In genomic region chr5:173791878-173792277, GRCh38 we compare ENCODE assay signal across 17 cellular contexts.
DNase-seq lines count a peak whose midpoint lies in the region; ATAC-seq, FAIRE-seq and TF ChIP-seq lines count a peak whose summit lies in the region.
"Had no signal": no experiment of that assay in that cellular context is flagged by ENCODE, and none has a peak within 500 bp of the region (broad histone marks: within the 10 kb centered on the region; RNA-seq: fewer than 3 reads in every experiment).

No MANE protein-coding gene starts in this region.

- H3K9ac ChIP-seq in colonic mucosa (ENCODE audit: low read depth in 2 of 2, low read length in 2 of 2) (no peak overlapping the region), liver (ENCODE audit: low read depth in 1 of 2, low read length in 2 of 2) (peak overlapping the region in 1 of 2 donors; percentile 8)
- H3K9ac ChIP-seq: BLaER1 treated with 17β-estradiol and CSF1 and Interleukin-3, amounts not matched to agents 10 nM and 100 nM had no signal

- H3K4me3 ChIP-seq in GM23338, result no peak overlapping the region
- H3K4me3 ChIP-seq in colonic mucosa, result no peak overlapping the region
- no peak overlapping the region for H3K4me3 ChIP-seq in liver (ENCODE audit: low read depth in 1 of 3, low read length in 3 of 3)
- no peak overlapping the region for H3K4me3 ChIP-seq in small intestine (ENCODE audit: low read depth in 1 of 2, low read length in 2 of 2)
- H3K4me3 ChIP-seq: BLaER1 treated with 17β-estradiol and CSF1 and Interleukin-3, amounts not matched to agents 10 nM and 100 nM had no signal

- H3K27me3 Mint-ChIP-seq in GM23338 (ENCODE audit: insufficient read depth, low read depth, poor library complexity), result peaks cover 11% of the 10 kb centered on the region
- no peaks in the 10 kb centered on the region for H3K27me3 Mint-ChIP-seq in activated CD4-positive, alpha-beta T cell treated with anti-CD3 and anti-CD28 coated beads for 36 hours
- H3K27me3 Mint-ChIP-seq: CD8-positive, alpha-beta memory T cell had no signal

- H3F3A ChIP-seq in GM23338 (replicated peaks; ENCODE audit: low read depth), result no peaks in the 10 kb centered on the region

- H3K4me1 Mint-ChIP-seq in GM23338, result peaks cover 7% of the 10 kb centered on the region; the same call in 2 of the 3 replicates
- H3K4me1 Mint-ChIP-seq in activated CD4-positive, alpha-beta T cell treated with anti-CD3 and anti-CD28 coated beads for 36 hours, result peaks cover 6% of the 10 kb centered on the region
- H3K4me1 Mint-ChIP-seq: CD8-positive, alpha-beta memory T cell had no signal

- H3K9me3 Mint-ChIP-seq in GM23338, result no peaks in the 10 kb centered on the region
- H3K9me3 Mint-ChIP-seq in activated CD4-positive, alpha-beta T cell treated with anti-CD3 and anti-CD28 coated beads for 36 hours (ENCODE audit: low read depth), result no peaks in the 10 kb centered on the region
- H3K9me3 Mint-ChIP-seq: CD8-positive, alpha-beta memory T cell had no signal

- H3K36me3 ChIP-seq in GM23338 (ENCODE audit: insufficient read depth) (no peaks in the 10 kb centered on the region), colonic mucosa (no peaks in the 10 kb centered on the region), liver (ENCODE audit: control insufficient read depth in 4 of 4, insufficient read depth in 3 of 4, low read depth in 1 of 4, low read length in 3 of 4) (peaks cover 0 to 4% (median 0%) of the 10 kb centered on the region in 4 donors), small intestine (ENCODE audit: control insufficient read depth in 2 of 2, insufficient read depth in 2 of 2, low read length in 2 of 2) (no peaks in the 10 kb centered on the region)
- H3K36me3 ChIP-seq: BLaER1 treated with 17β-estradiol and CSF1 and Interleukin-3, amounts not matched to agents 10 nM and 100 nM had no signal

- H3K4me1 ChIP-seq in GM23338 (ENCODE audit: insufficient read depth) (no peaks in the 10 kb centered on the region), colonic mucosa (no peaks in the 10 kb centered on the region), liver (ENCODE audit: control insufficient read depth in 4 of 4, insufficient read depth in 4 of 4, low read length in 3 of 4) (peaks cover 12 to 43% (median 29%) of the 10 kb centered on the region in 4 donors), small intestine (ENCODE audit: control insufficient read depth in 2 of 2, insufficient read depth in 1 of 2, low read depth in 1 of 2, low read length in 1 of 2) (peaks cover 4 to 10% of the 10 kb centered on the region in 2 donors)

- TF ChIP-seq CTCF in GM23338 (conservative IDR thresholded peaks at IDR 0.05; ENCODE audit: low read depth in 2 of 2) (no peak), colonic mucosa (IDR thresholded peaks at IDR 0.05) (no peak), liver (IDR thresholded peaks at IDR 0.05; ENCODE audit: low read depth, low read length, missing input control) (no peak)

- WGBS in liver, result 28% methylated on average over 3 of the region's 3 CpGs
- WGBS in small intestine, 3 donors, result 71 to 85% (median 75%) methylated on average over 3 of the region's 3 CpGs

- CTCF ChIA-PET in activated CD4-positive, alpha-beta T cell treated with anti-CD3 and anti-CD28 coated beads for 36 hours (lab: Charles Lee), result interaction anchor here (0.9 to 1.5 kb wide), 2 partner anchors 47 to 58 kb away, joined by 3 read pairs; no protein-coding TSS in a partner anchor

- no peaks in the 10 kb centered on the region for H3K9me3 ChIP-seq in colonic mucosa
- no peaks in the 10 kb centered on the region for H3K9me3 ChIP-seq in liver (ENCODE audit: control insufficient read depth in 4 of 4, low read length in 3 of 4)
- H3K9me3 ChIP-seq in small intestine (ENCODE audit: control insufficient read depth, low read depth), result no peaks in the 10 kb centered on the region
- H3K9me3 ChIP-seq: BLaER1 treated with 17β-estradiol and CSF1 and Interleukin-3, amounts not matched to agents 10 nM and 100 nM had no signal

- H3K79me2 ChIP-seq in GM23338 (replicated peaks; ENCODE audit: insufficient read depth), result no peaks in the 10 kb centered on the region

- H3K9me2 ChIP-seq in GM23338 (ENCODE audit: insufficient read depth), result peaks cover 8% of the 10 kb centered on the region; the same call in 1 of the 2 replicates

- no peak overlapping the region for H3K4me3 Mint-ChIP-seq in GM23338
- no peak overlapping the region for H3K4me3 Mint-ChIP-seq in activated CD4-positive, alpha-beta T cell treated with anti-CD3 and anti-CD28 coated beads for 36 hours

- H3K27ac Mint-ChIP-seq in GM23338, result peak overlapping the region; percentile 50; the same call in 1 of the 2 replicates
- no peak overlapping the region for H3K27ac Mint-ChIP-seq in activated CD4-positive, alpha-beta T cell treated with anti-CD3 and anti-CD28 coated beads for 36 hours

- POLR2A ChIA-PET in activated CD4-positive, alpha-beta T cell treated with anti-CD3 and anti-CD28 coated beads for 36 hours (lab: Charles Lee), result no interaction called here

- no peak overlapping the region for H2AFZ ChIP-seq in GM23338

- no peak for ATAC-seq in GM23338
- no peak for ATAC-seq in activated CD4-positive, alpha-beta T cell treated with anti-CD3 and anti-CD28 coated beads for 36 hours
- ATAC-seq: PC-3 had no signal

- H3K27me3 ChIP-seq in GM23338 (ENCODE audit: insufficient read depth) (no peaks in the 10 kb centered on the region), colonic mucosa (no peaks in the 10 kb centered on the region), liver (ENCODE audit: control insufficient read depth in 4 of 4, insufficient read depth in 4 of 4, low read length in 3 of 4) (no peaks in the 10 kb centered on the region), small intestine (ENCODE audit: control insufficient read depth in 2 of 2, insufficient read depth in 2 of 2, low read length in 2 of 2) (no peaks in the 10 kb centered on the region)
- H3K27me3 ChIP-seq: BLaER1 treated with 17β-estradiol and CSF1 and Interleukin-3, amounts not matched to agents 10 nM and 100 nM had no signal

- peak in 1 of 2 donors; percentile 42 for TF ChIP-seq RAD21 in liver (IDR thresholded peaks at IDR 0.05)

- no peak for FAIRE-seq in small intestine (lab: Jason Lieb, UNC)
- FAIRE-seq: D721Med, H1 had no signal

- no peaks in the 10 kb centered on the region for H4K20me1 ChIP-seq in GM23338 (replicated peaks; ENCODE audit: insufficient read depth)
- H4K20me1 ChIP-seq: BLaER1 treated with 17β-estradiol and CSF1 and Interleukin-3, amounts not matched to agents 10 nM and 100 nM had no signal

- H3K27ac ChIP-seq in GM23338 (ENCODE audit: low read depth) (no peak overlapping the region), colonic mucosa (peak overlapping the region; percentile 36), liver (ENCODE audit: low read depth in 1 of 2, low read length in 2 of 2) (peak overlapping the region; percentile 84 to 85), small intestine (ENCODE audit: low read depth in 1 of 2, low read length in 1 of 2) (peak overlapping the region; percentile 33 to 50)
- H3K27ac ChIP-seq: BLaER1 treated with 17β-estradiol and CSF1 and Interleukin-3, amounts not matched to agents 10 nM and 100 nM had no signal

- no peak overlapping the region for H3K4me2 ChIP-seq in GM23338
- H3K4me2 ChIP-seq: BLaER1 treated with 17β-estradiol and CSF1 and Interleukin-3, amounts not matched to agents 10 nM and 100 nM had no signal

- intact Hi-C loops in colonic mucosa (cut with DNase I), result no loop called here
- intact Hi-C loops in activated CD4-positive, alpha-beta T cell treated with anti-CD3 and anti-CD28 coated beads for 36 hours (cut with DNase I, micrococcal nuclease), result no loop called here

- H3K36me3 Mint-ChIP-seq in GM23338 (ENCODE audit: low read depth), result no peaks in the 10 kb centered on the region
- H3K36me3 Mint-ChIP-seq in activated CD4-positive, alpha-beta T cell treated with anti-CD3 and anti-CD28 coated beads for 36 hours (ENCODE audit: low read depth), result no peaks in the 10 kb centered on the region
- H3K36me3 Mint-ChIP-seq: CD8-positive, alpha-beta memory T cell had no signal

- no peak for DNase-seq in GM23338 (ENCODE audit: low spot score)
- no peak for DNase-seq in colonic mucosa
- no peak for DNase-seq in small intestine
- DNase-seq in SW480 (ENCODE audit: low spot score), result no peak
- DNase-seq in activated CD4-positive, alpha-beta T cell treated with anti-CD3 and anti-CD28 coated beads for 36 hours, result no peak
- DNase-seq in DMS53 (lab: John Stamatoyannopoulos, UW), result no peak
- DNase-seq: CD8-positive, alpha-beta memory T cell; DMS79; NCI-H1417 treated with DMSO at 0.1 percent for 48 hours; NCI-H1930; NCI-H226; NCI-H524; PC-3 had no signal

TF ChIP-seq in liver, 16 proteins besides CTCF, POLR2A, EP300 and RAD21:
- TF ChIP-seq FOXA2 (IDR thresholded peaks at IDR 0.05), result no peak
- no peak for TF ChIP-seq GABPA (IDR thresholded peaks at IDR 0.05 in 1 of 2, conservative IDR thresholded peaks at IDR 0.05 in 1 of 2)
- peak; percentile 80 for TF ChIP-seq YY1 (IDR thresholded peaks at IDR 0.05)
- TF ChIP-seq RXRA (IDR thresholded peaks at IDR 0.05), result peak; percentile 30 to 59
- peak; percentile 20 to 49 for TF ChIP-seq HNF4A (conservative IDR thresholded peaks at IDR 0.05)
- no peak for TF ChIP-seq SP1 (IDR thresholded peaks at IDR 0.05)
TF ChIP-seq in liver: peak in this region for 3.
